Comparison of ENCODE assay signal across 15 cellular contexts in the genomic region with DNA sequence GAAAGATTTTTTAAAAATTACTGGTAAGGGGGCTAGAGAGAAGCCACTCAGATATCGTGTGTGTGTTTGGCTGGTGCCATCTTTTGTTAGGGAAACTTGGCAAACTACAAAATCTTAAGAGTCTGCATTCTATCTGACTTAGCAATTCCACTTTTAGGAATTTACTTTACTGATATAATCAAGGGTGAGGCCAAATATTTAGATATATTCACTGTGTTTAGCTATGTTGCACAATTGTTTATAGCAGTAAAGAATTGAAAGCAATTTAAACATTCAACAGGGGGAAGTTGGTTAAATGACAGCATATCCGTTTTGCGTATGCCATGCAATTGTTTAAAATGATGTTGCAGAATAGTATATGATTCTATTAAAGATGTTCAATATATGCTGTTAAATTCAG. TPM values are rescaled to one million over a fixed set of nuclear protein-coding genes. Genes with fewer than 3 reads are reported as not detected.
DNase-seq lines count a peak whose midpoint lies in the region; ATAC-seq and TF ChIP-seq lines count a peak whose summit lies in the region.
"Had no signal": no experiment of that assay in that cellular context is flagged by ENCODE, and none has a peak within 500 bp of the region (broad histone marks: within the 10 kb centered on the region; RNA-seq: fewer than 3 reads in every experiment).

No MANE protein-coding gene starts in this region.

- H3K4ac ChIP-seq in IMR-90 (ENCODE audit: low read depth, low read length) (no peak overlapping the region), trophoblast cell (ENCODE audit: low read depth, low read length) (no peak overlapping the region)

- TF ChIP-seq CTCF in IMR-90 (conservative IDR thresholded peaks at IDR 0.05; ENCODE audit: low read depth, low read length): no peak
- TF ChIP-seq CTCF in prostate gland (IDR thresholded peaks at IDR 0.05): no peak

- no peak overlapping the region for H3K18ac ChIP-seq in IMR-90 (ENCODE audit: low read depth, low read length)
- no peak overlapping the region for H3K18ac ChIP-seq in trophoblast cell (ENCODE audit: low read length)

- no peaks in the 10 kb centered on the region for H3K27me3 ChIP-seq in IMR-90 (ENCODE audit: control insufficient read depth, insufficient read depth, low read length)
- H3K27me3 ChIP-seq in trophoblast cell (ENCODE audit: insufficient read depth, low read length): no peaks in the 10 kb centered on the region
- H3K27me3 ChIP-seq in prostate gland (replicated peaks; ENCODE audit: insufficient read depth): no peaks in the 10 kb centered on the region

- H4K91ac ChIP-seq in IMR-90 (ENCODE audit: insufficient read depth, low read depth, low read length) (no peak overlapping the region), trophoblast cell (ENCODE audit: low read depth, low read length) (no peak overlapping the region)

- no peak overlapping the region for H2BK15ac ChIP-seq in IMR-90 (ENCODE audit: low read depth, low read length)

- intact Hi-C loops in IMR-90 (cut with micrococcal nuclease) (no loop called here), prostate gland (cut with DNase I) (no loop called here)

- H3K23ac ChIP-seq in IMR-90 (ENCODE audit: low read depth, low read length): no peak overlapping the region
- H3K23ac ChIP-seq in trophoblast cell (ENCODE audit: low read length): no peak overlapping the region

- H2AK9ac ChIP-seq in IMR-90 (replicated peaks; ENCODE audit: low read depth, low read length, poor library complexity): no peak overlapping the region

- no peaks in the 10 kb centered on the region for H3K79me2 ChIP-seq in trophoblast cell (ENCODE audit: control insufficient read depth, insufficient read depth, low read length, poor library complexity)

- POLR2A ChIA-PET in IMR-90 (lab: Charles Lee; ENCODE audit: unreplicated experiment): no interaction called here

- H3K9me3 ChIP-seq in IMR-90 (ENCODE audit: control insufficient read depth, insufficient read depth, low read length) (no peaks in the 10 kb centered on the region), trophoblast cell (ENCODE audit: insufficient read depth, low read depth, low read length) (no peaks in the 10 kb centered on the region), prostate gland (no peaks in the 10 kb centered on the region)
- H3K9me3 ChIP-seq: BLaER1 treated with 17β-estradiol and CSF1 and Interleukin-3, amounts not matched to agents 10 nM and 100 nM had no signal

- no peak for TF ChIP-seq RAD21 in IMR-90 (IDR thresholded peaks at IDR 0.05; ENCODE audit: low read length)

- H3K56ac ChIP-seq in IMR-90 (ENCODE audit: extremely low read depth, insufficient read depth, low read length): no peak overlapping the region

- H2BK20ac ChIP-seq in IMR-90 (ENCODE audit: low read depth, low read length): no peak overlapping the region

- ATAC-seq in IMR-90 (ENCODE audit: low read depth): peak; percentile 54

- in situ Hi-C loops in IMR-90 (cut with MboI; ENCODE audit: low sequenced_read_pairs): no loop called here

- no peaks in the 10 kb centered on the region for H3K4me1 ChIP-seq in IMR-90 (ENCODE audit: control insufficient read depth, insufficient read depth, low read length)
- no peaks in the 10 kb centered on the region for H3K4me1 ChIP-seq in trophoblast cell (ENCODE audit: control insufficient read depth in 1 of 2, insufficient read depth in 2 of 2, low read length in 2 of 2)
- no peaks in the 10 kb centered on the region for H3K4me1 ChIP-seq in prostate gland (replicated peaks)

- peak overlapping the region; percentile 8 for H2BK5ac ChIP-seq in IMR-90 (ENCODE audit: low read depth, low read length, poor library complexity, severe bottlenecking)
- H2BK5ac ChIP-seq in trophoblast cell (ENCODE audit: low read depth, low read length, poor library complexity): no peak overlapping the region

- H3K14ac ChIP-seq in IMR-90 (replicated peaks; ENCODE audit: low read depth, low read length) (no peak overlapping the region), trophoblast cell (ENCODE audit: low read length) (no peak overlapping the region)

- H2AK5ac ChIP-seq in IMR-90 (ENCODE audit: low read depth, low read length) (no peak overlapping the region), trophoblast cell (ENCODE audit: low read length) (no peak overlapping the region)

- CTCF ChIA-PET in IMR-90 (lab: Yijun Ruan, JAX): interaction anchor here (0.8 kb wide), 1 partner anchor 378 kb away, joined by 3 read pairs; no protein-coding TSS in a partner anchor

- TF ChIP-seq POLR2A in IMR-90 (IDR thresholded peaks at IDR 0.05; ENCODE audit: low read depth, low read length) (no peak), prostate gland (IDR thresholded peaks at IDR 0.05) (no peak)

- H2BK120ac ChIP-seq in IMR-90 (ENCODE audit: low read depth, low read length): no peak overlapping the region
- H2BK120ac ChIP-seq in trophoblast cell (ENCODE audit: insufficient read depth, low read length, poor library complexity): no peak overlapping the region

- H3K4me2 ChIP-seq in IMR-90 (ENCODE audit: low read depth, low read length) (no peak overlapping the region), trophoblast cell (ENCODE audit: low read length) (no peak overlapping the region)
- H3K4me2 ChIP-seq: BLaER1 treated with 17β-estradiol and CSF1 and Interleukin-3, amounts not matched to agents 10 nM and 100 nM had no signal

- H4K20me1 ChIP-seq in IMR-90 (ENCODE audit: insufficient read depth, low read length): no peaks in the 10 kb centered on the region
- H4K20me1 ChIP-seq: BLaER1 treated with 17β-estradiol and CSF1 and Interleukin-3, amounts not matched to agents 10 nM and 100 nM had no signal

- H3K36me3 ChIP-seq in IMR-90 (ENCODE audit: control insufficient read depth, insufficient read depth, low read length): no peaks in the 10 kb centered on the region
- no peaks in the 10 kb centered on the region for H3K36me3 ChIP-seq in trophoblast cell (ENCODE audit: control insufficient read depth in 1 of 2, insufficient read depth in 2 of 2, low read length in 2 of 2)
- H3K36me3 ChIP-seq in prostate gland: no peaks in the 10 kb centered on the region
- H3K36me3 ChIP-seq: BLaER1 treated with 17β-estradiol and CSF1 and Interleukin-3, amounts not matched to agents 10 nM and 100 nM had no signal

- H3K27ac ChIP-seq in IMR-90 (ENCODE audit: insufficient read depth, low read length) (no peak overlapping the region), trophoblast cell (ENCODE audit: low read depth, low read length) (no peak overlapping the region), prostate gland (no peak overlapping the region)
- H3K27ac ChIP-seq: BLaER1 treated with 17β-estradiol and CSF1 and Interleukin-3, amounts not matched to agents 10 nM and 100 nM had no signal

- no peak overlapping the region for H4K12ac ChIP-seq in trophoblast cell (ENCODE audit: low read depth, low read length)

- no CpG with 5 or more reads among the region's 3 CpGs for WGBS in IMR-90 (ENCODE audit: extremely low coverage in 2 of 2, insufficient read length in 1 of 2), 2 experiments
- WGBS in trophoblast cell (ENCODE audit: extremely low coverage, insufficient coverage, insufficient read length): no CpG with 5 or more reads among the region's 3 CpGs
- 79% methylated on average over 3 of the region's 3 CpGs for WGBS in prostate gland

- 0 out of 2 replicates have a peak, but pooled peaks cover 3% of the 10 kb centered on the region for H3K9me1 ChIP-seq in IMR-90 (ENCODE audit: insufficient read depth, low read length)

- no peak overlapping the region for H3K4me3 ChIP-seq in IMR-90 (ENCODE audit: insufficient read depth, low read depth, low read length)
- no peak overlapping the region for H3K4me3 ChIP-seq in trophoblast cell (ENCODE audit: low read depth, low read length)
- no peak overlapping the region for H3K4me3 ChIP-seq in prostate gland
- H3K4me3 ChIP-seq: BLaER1 treated with 17β-estradiol and CSF1 and Interleukin-3, amounts not matched to agents 10 nM and 100 nM had no signal

- peaks cover under 1 to 4% of the 10 kb centered on the region in 2 experiments; a peak in 3 of 4 replicates for H3K79me1 ChIP-seq in IMR-90 (ENCODE audit: low read depth in 1 of 2, low read length in 2 of 2)
- H3K79me1 ChIP-seq in trophoblast cell (ENCODE audit: low read length): no peaks in the 10 kb centered on the region

- no peak overlapping the region for H4K5ac ChIP-seq in IMR-90 (ENCODE audit: low read depth, low read length)

- no peak overlapping the region for H4K8ac ChIP-seq in IMR-90 (ENCODE audit: low read depth in 2 of 2, low read length in 2 of 2)
- H4K8ac ChIP-seq in trophoblast cell (ENCODE audit: low read depth, low read length): no peak overlapping the region

- dilution Hi-C loops in IMR-90 (cut with HindIII; ENCODE audit: low sequenced_read_pairs, unreplicated experiment): no loop called here

- H2AFZ ChIP-seq in IMR-90 (replicated peaks; ENCODE audit: low read length, poor library complexity) (no peak overlapping the region), trophoblast cell (ENCODE audit: insufficient read depth, low read length, poor library complexity) (no peak overlapping the region)

- DNase-seq in EH (ENCODE audit: low read depth) (peak; percentile 10), IMR-90 (peak; percentile 39), dedifferentiated amniotic fluid mesenchymal stem cell (ENCODE audit: extremely low spot score) (peak; percentile 68), trophoblast cell (peak; percentile 11 to 83), middle frontal gyrus (ENCODE audit: extremely low spot score, low spot score) (no peak), prostate gland (ENCODE audit: low spot score) (no peak), NCI-H2029 (lab: John Stamatoyannopoulos, UW) (no peak)
- DNase-seq: ACHN; Calu3; CD4-positive, alpha-beta T cell; DMS 273 treated with DMSO at 0.1 percent for 48 hours; HCEC 1CT; HFFc6; KBM-7 had no signal

- no peak overlapping the region for H2BK12ac ChIP-seq in trophoblast cell (ENCODE audit: low read length)

- H3K9ac ChIP-seq in IMR-90 (ENCODE audit: low read depth, low read length): no peak overlapping the region
- no peak overlapping the region for H3K9ac ChIP-seq in trophoblast cell (ENCODE audit: low read length)
- H3K9ac ChIP-seq: BLaER1 treated with 17β-estradiol and CSF1 and Interleukin-3, amounts not matched to agents 10 nM and 100 nM had no signal

- BruUV-seq in IMR-90 (replicated peaks; lab: Mats Ljungman, UMichigan): no TSS peak

TF ChIP-seq in IMR-90, 13 proteins besides CTCF, POLR2A, EP300 and RAD21:
- no peak for TF ChIP-seq MXI1 (IDR thresholded peaks at IDR 0.05; ENCODE audit: borderline replicate concordance, low read depth, low read length)
- peak; percentile 78 for TF ChIP-seq CEBPB (IDR thresholded peaks at IDR 0.05; ENCODE audit: low read depth, low read length)
- TF ChIP-seq MAZ (IDR thresholded peaks at IDR 0.05; ENCODE audit: borderline replicate concordance, low read depth, low read length): no peak
TF ChIP-seq in IMR-90: peak in this region for 1.

RNA-seq across cellular contexts. Expression of a gene that starts 6.4 kb away (rescaled TPM):
- total RNA-seq in IMR-90 (2012; rRNA removed) (9.5 and 13.1 TPM in 2 replicates), prostate gland (10 to 100 TPM; 36.5 to 42.2 TPM)
- polyA plus RNA-seq in IMR-90 (2012; rRNA removed): 6.5 and 8.9 TPM in 2 replicates
- 2.2 and 2.7 TPM in 2 replicates for polyA plus RNA-seq in IMR-90 (2012; cell fraction: cytosol; rRNA removed)
- polyA plus RNA-seq in IMR-90 (2012; cell fraction: nucleus; rRNA removed; ENCODE audit: low replicate concordance): 3.0 and 9.7 TPM in 2 replicates
- 3.0 and 3.5 TPM in 2 replicates for polyA plus RNA-seq in trophoblast cell (2013)

Comparison
In these comparisons a context has a peak if more than half of its experiments do, and no peak if none do; other contexts are left out.
1. DNase-seq: peak in EH (single experiment), IMR-90 (single experiment), dedifferentiated amniotic fluid mesenchymal stem cell (single experiment) and trophoblast cell (2 of 2); none in middle frontal gyrus (single experiment), prostate gland (single experiment) and NCI-H2029 (single experiment).